Comparison of ENCODE assay signal across 8 cellular contexts in genomic region chr4:119209077-119209476, GRCh38. TPM values are rescaled to one million over a fixed set of nuclear protein-coding genes. Genes with fewer than 3 reads are reported as not detected.
DNase-seq lines count a peak whose midpoint lies in the region; ATAC-seq and TF ChIP-seq lines count a peak whose summit lies in the region.

No MANE protein-coding gene starts in this region.

- POLR2A ChIA-PET in BJ (lab: Charles Lee): interaction anchor here (1.0 kb wide), 2 partner anchors 110 to 168 kb away, joined by 4 read pairs; no protein-coding TSS in a partner anchor

- TF ChIP-seq CTCF in BJ (IDR thresholded peaks at IDR 0.05; ENCODE audit: insufficient read depth, low read depth, low read length) (no peak), mucosa of descending colon (IDR thresholded peaks at IDR 0.05) (no peak)

- H3K4me1 ChIP-seq in mucosa of descending colon (ENCODE audit: low read depth): peaks cover 11% of the 10 kb centered on the region

- H3K4me3 ChIP-seq in BJ (ENCODE audit: low read depth, low read length) (no peak overlapping the region), mucosa of descending colon (no peak overlapping the region)

- H3K4me1 Mint-ChIP-seq in activated T-helper 17 cell treated with anti-CD3 and anti-CD28 coated beads, Interleukin-2, amount 50 U/mL, for 72 hours: peaks cover 26% of the 10 kb centered on the region

- intact Hi-C loops in mucosa of descending colon (cut with DNase I, micrococcal nuclease): no loop called here

- H3K36me3 Mint-ChIP-seq in activated T-helper 17 cell treated with anti-CD3 and anti-CD28 coated beads, Interleukin-2, amount 50 U/mL, for 72 hours (ENCODE audit: low read depth): peaks cover 13% of the 10 kb centered on the region

- H3K36me3 ChIP-seq in BJ (ENCODE audit: control insufficient read depth, insufficient read depth, low read length): no peaks in the 10 kb centered on the region
- peaks cover 5% of the 10 kb centered on the region for H3K36me3 ChIP-seq in mucosa of descending colon (ENCODE audit: low read depth)

- no peaks in the 10 kb centered on the region for H3K27me3 Mint-ChIP-seq in activated T-helper 17 cell treated with anti-CD3 and anti-CD28 coated beads, Interleukin-2, amount 50 U/mL, for 72 hours

- peak; percentile 54 for ATAC-seq in activated T-helper 17 cell treated with anti-CD3 and anti-CD28 coated beads, Interleukin-2, amount 50 U/mL, for 72 hours (replicated peaks)
- ATAC-seq in mucosa of descending colon: peak; percentile 5
- ATAC-seq in GM18858 (IDR thresholded peaks at IDR 0.05; ENCODE audit: unreplicated experiment): no peak
- ATAC-seq in GM21367 (IDR thresholded peaks at IDR 0.05; ENCODE audit: unreplicated experiment): no peak

- peak; percentile 87 for DNase-seq in BJ (ENCODE audit: low read depth)
- peak; percentile 71 for DNase-seq in HPDE6-E6E7 (ENCODE audit: extremely low spot score)
- no peak for DNase-seq in mucosa of descending colon
- DNase-seq in NCI-H2029 treated with DMSO at 0.1 percent for 48 hours (lab: John Stamatoyannopoulos, UW): no peak
- no peak for DNase-seq in NCI-H526 treated with DMSO at 0.1 percent for 48 hours (lab: John Stamatoyannopoulos, UW)

- H3K27me3 ChIP-seq in BJ (ENCODE audit: control insufficient read depth, insufficient read depth, low read length): no peaks in the 10 kb centered on the region

- H3K9me3 ChIP-seq in mucosa of descending colon: no peaks in the 10 kb centered on the region

- H3K9me3 Mint-ChIP-seq in activated T-helper 17 cell treated with anti-CD3 and anti-CD28 coated beads, Interleukin-2, amount 50 U/mL, for 72 hours: no peaks in the 10 kb centered on the region

- CTCF ChIA-PET in BJ (lab: Yijun Ruan, JAX): interaction anchor here (1.1 to 1.7 kb wide), 2 partner anchors 168 to 175 kb away, joined by 3 to 5 read pairs; no protein-coding TSS in a partner anchor

- H3K27ac Mint-ChIP-seq in activated T-helper 17 cell treated with anti-CD3 and anti-CD28 coated beads, Interleukin-2, amount 50 U/mL, for 72 hours: peak overlapping the region; percentile 77

- H3K4me3 Mint-ChIP-seq in activated T-helper 17 cell treated with anti-CD3 and anti-CD28 coated beads, Interleukin-2, amount 50 U/mL, for 72 hours: peak overlapping the region; percentile 54

RNA-seq across cellular contexts. Expression of gene USP53, which starts 3.4 kb away (rescaled TPM):
- polyA plus RNA-seq in BJ (2011; rRNA removed): 70.5 and 148 TPM in 2 replicates
- 85.3 and 87.5 TPM in 2 replicates for polyA minus RNA-seq in BJ (2011; rRNA and poly(A)+ RNA removed)
- 10 to 100 TPM in 1 of 2 donors, 1 to 10 TPM in 1; 9.7 to 27.7 TPM for total RNA-seq in activated T-helper 17 cell treated with anti-CD3 and anti-CD28 coated beads, Interleukin-2, amount 50 U/mL, for 72 hours
- 100 to 1,000 TPM in 1 of 3 donors, 10 to 100 TPM in 2; 57.7 to 118 (median 67.6) TPM for total RNA-seq in mucosa of descending colon

Comparison
In these comparisons a context has a peak if more than half of its experiments do, and no peak if none do; other contexts are left out.
1. DNase-seq: peak in BJ (single experiment) and HPDE6-E6E7 (single experiment); none in mucosa of descending colon (0 of 3), NCI-H2029 treated with DMSO at 0.1 percent for 48 hours (single experiment) and NCI-H526 treated with DMSO at 0.1 percent for 48 hours (single experiment).
2. ATAC-seq: peak in activated T-helper 17 cell treated with anti-CD3 and anti-CD28 coated beads, Interleukin-2, amount 50 U/mL, for 72 hours (single experiment) and mucosa of descending colon (single experiment); none in GM18858 (single experiment) and GM21367 (single experiment).